In the genomic region with DNA sequence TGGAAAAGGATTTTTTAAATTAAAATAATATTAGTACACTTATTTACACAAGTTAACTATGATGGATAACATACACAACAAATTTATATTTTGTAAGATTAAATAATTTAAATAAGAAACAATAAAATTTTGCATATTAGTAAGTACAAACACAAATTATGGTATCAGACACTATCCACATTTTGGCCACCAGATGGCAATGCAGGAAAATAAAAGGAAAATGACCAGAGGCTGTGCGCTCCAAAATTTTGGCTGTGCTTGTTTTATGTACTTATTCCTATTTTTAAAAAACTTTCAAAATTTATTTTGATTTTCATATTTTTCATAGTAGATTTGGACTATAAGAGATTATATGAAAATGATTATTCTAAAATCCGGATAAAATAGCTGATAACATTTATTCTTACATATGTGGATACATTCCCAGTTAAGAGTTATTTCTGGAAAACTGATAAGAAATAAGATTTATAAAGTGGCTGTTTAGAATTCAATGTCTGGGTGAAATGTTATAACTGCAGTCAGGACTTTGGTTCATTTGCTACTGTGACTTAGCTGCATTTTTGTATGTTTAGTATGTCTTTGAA, we compare ENCODE assay signal across 9 cellular contexts.
DNase-seq lines count a peak whose midpoint lies in the region; ATAC-seq and TF ChIP-seq lines count a peak whose summit lies in the region.
"Had no signal": no experiment of that assay in that cellular context is flagged by ENCODE, and none has a peak within 500 bp of the region (broad histone marks: within the 10 kb centered on the region; RNA-seq: fewer than 3 reads in every experiment).

No MANE protein-coding gene starts in this region.

- no peak overlapping the region for H3K4me3 ChIP-seq in choroid plexus epithelial cell (ENCODE audit: low read depth, low read length)

- TF ChIP-seq CTCF in choroid plexus epithelial cell (conservative IDR thresholded peaks at IDR 0.05; ENCODE audit: low read depth, low read length) = peak; percentile 69
- peak; percentile 90 for TF ChIP-seq CTCF in mesothelial cell of epicardium (IDR thresholded peaks at IDR 0.05; ENCODE audit: unreplicated experiment)

- no peaks in the 10 kb centered on the region for H3K9me3 Mint-ChIP-seq in mesothelial cell of epicardium
- H3K9me3 Mint-ChIP-seq: stimulated activated naive CD8-positive, alpha-beta T cell treated with anti-CD3 and anti-CD28 coated beads, Interleukin-15, amount 100 ng/mL, for 72 hours had no signal

- peak; percentile 39 for ATAC-seq in GM18870 (IDR thresholded peaks at IDR 0.05; ENCODE audit: unreplicated experiment)
- ATAC-seq: stimulated activated naive CD8-positive, alpha-beta T cell treated with anti-CD3 and anti-CD28 coated beads, Interleukin-15, amount 100 ng/mL, for 72 hours had no signal

- peaks cover 5% of the 10 kb centered on the region for H3K4me1 Mint-ChIP-seq in mesothelial cell of epicardium
- H3K4me1 Mint-ChIP-seq: stimulated activated naive CD8-positive, alpha-beta T cell treated with anti-CD3 and anti-CD28 coated beads, Interleukin-15, amount 100 ng/mL, for 72 hours had no signal

- H3K4me3 Mint-ChIP-seq in mesothelial cell of epicardium = no peak overlapping the region
- H3K4me3 Mint-ChIP-seq: stimulated activated naive CD8-positive, alpha-beta T cell treated with anti-CD3 and anti-CD28 coated beads, Interleukin-15, amount 100 ng/mL, for 72 hours had no signal

- H3K27me3 Mint-ChIP-seq in mesothelial cell of epicardium (ENCODE audit: low read depth) = no peaks in the 10 kb centered on the region
- H3K27me3 Mint-ChIP-seq: stimulated activated naive CD8-positive, alpha-beta T cell treated with anti-CD3 and anti-CD28 coated beads, Interleukin-15, amount 100 ng/mL, for 72 hours had no signal

- H3K36me3 Mint-ChIP-seq in mesothelial cell of epicardium = no peaks in the 10 kb centered on the region

- no peak overlapping the region for H3K27ac Mint-ChIP-seq in mesothelial cell of epicardium
- H3K27ac Mint-ChIP-seq: stimulated activated naive CD8-positive, alpha-beta T cell treated with anti-CD3 and anti-CD28 coated beads, Interleukin-15, amount 100 ng/mL, for 72 hours had no signal

- DNase-seq in Ammon's horn (ENCODE audit: low spot score) (peak; percentile 84), HS-5 (ENCODE audit: low read depth) (peak; percentile 22), NOMO-1 (lab: John Stamatoyannopoulos, UW; ENCODE audit: unreplicated experiment in 2 of 2) (peak; percentile 74 to 89), choroid plexus epithelial cell (ENCODE audit: low read depth) (peak; percentile 73), mesothelial cell of epicardium (ENCODE audit: low spot score in 2 of 2, unreplicated experiment in 2 of 2) (peak in 1 of 2 experiments; percentile 41), activated gamma-delta T cell treated with Interleukin-2 at 50 U/mL for 16 hours (no peak)
- DNase-seq in stimulated activated naive CD4-positive, alpha-beta T cell (lab: John Stamatoyannopoulos, UW) = no peak

Comparison
In these comparisons a context has a peak if more than half of its experiments do, and no peak if none do; other contexts are left out.
1. DNase-seq: peak in Ammon's horn (single experiment), HS-5 (single experiment), NOMO-1 (2 of 2) and choroid plexus epithelial cell (single experiment); none in activated gamma-delta T cell treated with Interleukin-2 at 50 U/mL for 16 hours (single experiment) and stimulated activated naive CD4-positive, alpha-beta T cell (0 of 6).